In genomic region chr1:26171084-26172072, GRCh38 we compare ENCODE assay signal across 9 cellular contexts. TPM values are rescaled to one million over a fixed set of nuclear protein-coding genes. Genes with fewer than 3 reads are reported as not detected.
DNase-seq lines count a peak whose midpoint lies in the region; ATAC-seq and TF ChIP-seq lines count a peak whose summit lies in the region.
"Had no signal": no experiment of that assay in that cellular context is flagged by ENCODE, and none has a peak within 500 bp of the region (broad histone marks: within the 10 kb centered on the region; RNA-seq: fewer than 3 reads in every experiment).

TSS of gene ZNF593OS (minus strand) at chr1:26171832. CDS start at chr1:26171661, 171 bp downstream.

- H3K4me1 Mint-ChIP-seq in CD8-positive, alpha-beta T cell (ENCODE audit: low read depth), result peaks cover 12% of the 10 kb centered on the region
- peaks cover 24% of the 10 kb centered on the region for H3K4me1 Mint-ChIP-seq in neural crest cell

- H3K9ac ChIP-seq in Loucy (ENCODE audit: low read depth, low read length, poor library complexity, severe bottlenecking) (peak within 1 kb of the TSS; percentile 90), colonic mucosa (ENCODE audit: low read depth in 2 of 2, low read length in 2 of 2) (peak within 1 kb of the TSS in 1 of 2 donors; percentile 97)

- 0 out of 2 replicates have a peak, but pooled peaks cover 3% of the 10 kb centered on the region for H3F3A ChIP-seq in Loucy (ENCODE audit: low read depth)

- H3K27ac Mint-ChIP-seq in CD8-positive, alpha-beta T cell, result no peak within 1 kb of the TSS
- H3K27ac Mint-ChIP-seq in neural crest cell (ENCODE audit: unreplicated experiment), result peak within 1 kb of the TSS; percentile 71

- H3K36me3 ChIP-seq in CD8-positive, alpha-beta T cell (ENCODE audit: insufficient read depth, low read length), result no peaks in the 10 kb centered on the region
- H3K36me3 ChIP-seq in Loucy (ENCODE audit: insufficient read depth, low read length) (no peaks in the 10 kb centered on the region), colonic mucosa (no peaks in the 10 kb centered on the region)

- no peak within 1 kb of the TSS for H2AFZ ChIP-seq in Loucy (ENCODE audit: low read length)

- peaks cover 19% of the 10 kb centered on the region for H3K79me2 ChIP-seq in Loucy (ENCODE audit: insufficient read depth, low read length)

- H3K27me3 ChIP-seq in CD8-positive, alpha-beta T cell (ENCODE audit: insufficient read depth, low read length), result no peaks in the 10 kb centered on the region
- H3K27me3 ChIP-seq in Loucy (ENCODE audit: insufficient read depth, low read length, poor library complexity, severe bottlenecking), result no peaks in the 10 kb centered on the region
- no peaks in the 10 kb centered on the region for H3K27me3 ChIP-seq in colonic mucosa

- POLR2A ChIA-PET in CD8-positive, alpha-beta T cell (lab: Charles Lee), result no interaction called here

- H3K4me2 ChIP-seq in Loucy (ENCODE audit: low read depth, low read length, poor library complexity, severe bottlenecking), result peak within 1 kb of the TSS; percentile 88

- H3K4me3 ChIP-seq in CD8-positive, alpha-beta T cell (ENCODE audit: low read depth, low read length), result peak within 1 kb of the TSS; percentile 89
- H3K4me3 ChIP-seq in Loucy (ENCODE audit: low read length, poor library complexity, severe bottlenecking), result peak within 1 kb of the TSS; percentile 93
- H3K4me3 ChIP-seq in colonic mucosa, result peak within 1 kb of the TSS; percentile 92

- H3K36me3 Mint-ChIP-seq in CD8-positive, alpha-beta T cell, result peaks cover 4% of the 10 kb centered on the region
- no peaks in the 10 kb centered on the region for H3K36me3 Mint-ChIP-seq in neural crest cell (ENCODE audit: low read depth)

- no peaks in the 10 kb centered on the region for H4K20me1 ChIP-seq in Loucy (ENCODE audit: insufficient read depth, low read length, poor library complexity, severe bottlenecking)

- intact Hi-C loops in CD8-positive, alpha-beta T cell (cut with DNase I, micrococcal nuclease), result loop anchor here in 1 of 2 experiments (5.0 kb wide), 1 partner anchor 246 kb away; no protein-coding TSS in a partner anchor
- intact Hi-C loops in colonic mucosa (cut with DNase I), result no loop called here

- H3K4me3 Mint-ChIP-seq in CD8-positive, alpha-beta T cell, result peak within 1 kb of the TSS; percentile 87
- H3K4me3 Mint-ChIP-seq in neural crest cell, result peak within 1 kb of the TSS; percentile 90

- no peaks in the 10 kb centered on the region for H3K9me3 ChIP-seq in CD8-positive, alpha-beta T cell (ENCODE audit: low read length)
- H3K9me3 ChIP-seq in Loucy (ENCODE audit: insufficient read depth, low read depth, low read length), result no peaks in the 10 kb centered on the region
- no peaks in the 10 kb centered on the region for H3K9me3 ChIP-seq in colonic mucosa

- CTCF ChIA-PET in CD8-positive, alpha-beta T cell (lab: Charles Lee), result interaction anchor here (0.8 to 6.0 kb wide), 7 partner anchors 9 to 223 kb away, joined by 3 to 60 read pairs (median 4); partner anchors contain the start of gene CEP85

- H3K9me3 Mint-ChIP-seq in CD8-positive, alpha-beta T cell, result no peaks in the 10 kb centered on the region
- no peaks in the 10 kb centered on the region for H3K9me3 Mint-ChIP-seq in neural crest cell

- TF ChIP-seq CTCF in CD8-positive, alpha-beta T cell (IDR thresholded peaks at IDR 0.05), result no peak
- TF ChIP-seq CTCF in Loucy (conservative IDR thresholded peaks at IDR 0.05; ENCODE audit: low read length), result no peak
- no peak for TF ChIP-seq CTCF in colonic mucosa (IDR thresholded peaks at IDR 0.05)
- TF ChIP-seq CTCF in neural crest cell (conservative IDR thresholded peaks at IDR 0.05), result no peak

- ATAC-seq in CD8-positive, alpha-beta T cell, result no peak
- ATAC-seq in HG03442 (IDR thresholded peaks at IDR 0.05; ENCODE audit: unreplicated experiment), result no peak

- no peaks in the 10 kb centered on the region for H3K27me3 Mint-ChIP-seq in CD8-positive, alpha-beta T cell (ENCODE audit: low read depth)
- H3K27me3 Mint-ChIP-seq in neural crest cell (ENCODE audit: low read depth), result no peaks in the 10 kb centered on the region

- no peak within 1 kb of the TSS for H3K27ac ChIP-seq in CD8-positive, alpha-beta T cell (ENCODE audit: low read depth, low read length)
- no peak within 1 kb of the TSS for H3K27ac ChIP-seq in colonic mucosa

- H3K9me2 ChIP-seq in Loucy (replicated peaks; ENCODE audit: low read depth, low read length), result no peaks in the 10 kb centered on the region

- no peak for DNase-seq in CD8-positive, alpha-beta T cell
- DNase-seq in colonic mucosa, result no peak
- no peak for DNase-seq in neural crest cell (ENCODE audit: low read depth, low spot score)
- no peak for DNase-seq in HuH-7 (ENCODE audit: low spot score)
- no peak for DNase-seq in GOT3 (lab: John Stamatoyannopoulos, UW)
- no peak for DNase-seq in SIG-M5 (lab: John Stamatoyannopoulos, UW)
- DNase-seq: occipital lobe had no signal

- peaks cover 11% of the 10 kb centered on the region for H3K4me1 ChIP-seq in CD8-positive, alpha-beta T cell (ENCODE audit: insufficient read depth, low read length)
- H3K4me1 ChIP-seq in Loucy (ENCODE audit: insufficient read depth, low read length, poor library complexity, severe bottlenecking), result peaks cover 14% of the 10 kb centered on the region
- peaks cover 6% of the 10 kb centered on the region for H3K4me1 ChIP-seq in colonic mucosa

RNA-seq across cellular contexts. Expression of gene ZNF593OS, which starts in this region (rescaled TPM):
- not detected for total RNA-seq in CD8-positive, alpha-beta T cell
- total RNA-seq in colonic mucosa (not detected), neural crest cell (not detected in 2 replicates)
- total RNA-seq: occipital lobe had no signal
